In genomic region chr3:49339947-49340800, GRCh38 we compare ENCODE assay signal across 1 cellular context.
TF ChIP-seq lines count a peak whose summit lies in the region.

Gene USP4, minus strand, starts transcription at chr3:49340053. Its CDS starts 29 bp downstream, at chr3:49340024.

TF ChIP-seq in HepG2, 621 proteins besides CTCF, POLR2A, EP300 and RAD21 (continued from another document and continues in another):
- peak; percentile 81; the same call in 1 of the 2 replicates for TF ChIP-seq ZNF615 (CRISPR knock-in tag; IDR thresholded peaks at IDR 0.05; ENCODE audit: borderline replicate concordance)
- TF ChIP-seq ATM (IDR thresholded peaks at IDR 0.05; ENCODE audit: borderline replicate concordance), result no peak
- TF ChIP-seq TMF1 (CRISPR knock-in tag; IDR thresholded peaks at IDR 0.05; ENCODE audit: low read depth), result peak; percentile 81; the same call in 1 of the 2 replicates
- TF ChIP-seq ARNT2 (CRISPR knock-in tag; IDR thresholded peaks at IDR 0.05; ENCODE audit: low read depth), result peak; percentile 97
- no peak for TF ChIP-seq MATR3 (CRISPR knock-in tag; IDR thresholded peaks at IDR 0.05)
- no peak; the same call in 1 of the 2 replicates for TF ChIP-seq FOXK1 (CRISPR knock-in tag; IDR thresholded peaks at IDR 0.05; ENCODE audit: borderline replicate concordance, low read depth)
- peak; percentile 89 for TF ChIP-seq YY1 (IDR thresholded peaks at IDR 0.05; ENCODE audit: insufficient read depth, insufficient replicate concordance, low read depth, low read length)
- TF ChIP-seq GPBP1L1 (CRISPR knock-in tag; IDR thresholded peaks at IDR 0.05), result no peak
- peak in 1 of 2 experiments; percentile 17; a peak in 1 of 4 replicates for TF ChIP-seq NR2F1 (CRISPR knock-in tag; IDR thresholded peaks at IDR 0.05)
- TF ChIP-seq SPEN (CRISPR knock-in tag; IDR thresholded peaks at IDR 0.05; ENCODE audit: low read depth), result peak; percentile 98
- peak; percentile 63; the same call in 1 of the 2 replicates for TF ChIP-seq ZNF143 (CRISPR knock-in tag; IDR thresholded peaks at IDR 0.05)
- TF ChIP-seq NBN (conservative IDR thresholded peaks at IDR 0.05), result no peak
- peak; percentile 99 for TF ChIP-seq ZXDC (CRISPR knock-in tag; IDR thresholded peaks at IDR 0.05)
- TF ChIP-seq ZFP41 (CRISPR knock-in tag; IDR thresholded peaks at IDR 0.05; ENCODE audit: borderline replicate concordance), result no peak; the same call in 1 of the 2 replicates
- peak; percentile 97 for TF ChIP-seq ZNF318 (CRISPR knock-in tag; IDR thresholded peaks at IDR 0.05)
- TF ChIP-seq CERS6 (CRISPR knock-in tag; IDR thresholded peaks at IDR 0.05), result no peak
- TF ChIP-seq POGK (CRISPR knock-in tag; conservative IDR thresholded peaks at IDR 0.05), result peak; percentile 98
- TF ChIP-seq ZBTB2 (CRISPR knock-in tag; IDR thresholded peaks at IDR 0.05; ENCODE audit: low read depth), result peak; percentile 91
- peak; percentile 95; the same call in 1 of the 2 replicates for TF ChIP-seq CREB3 (CRISPR knock-in tag; IDR thresholded peaks at IDR 0.05)
- peak; percentile 76; the same call in 1 of the 2 replicates for TF ChIP-seq SMYD3 (CRISPR knock-in tag; IDR thresholded peaks at IDR 0.05)
- TF ChIP-seq AHR (CRISPR knock-in tag; IDR thresholded peaks at IDR 0.05), result peak; percentile 80; the same call in 1 of the 2 replicates
- TF ChIP-seq ZNF121 (CRISPR knock-in tag; IDR thresholded peaks at IDR 0.05), result peak; percentile 78
- no peak for TF ChIP-seq GRHL1 (CRISPR knock-in tag; conservative IDR thresholded peaks at IDR 0.05)
- TF ChIP-seq ZSCAN25 (CRISPR knock-in tag; IDR thresholded peaks at IDR 0.05), result peak; percentile 99
- peak; percentile 63; the same call in 1 of the 2 replicates for TF ChIP-seq KDM4B (CRISPR knock-in tag; IDR thresholded peaks at IDR 0.05)
- peak; percentile 64; the same call in 1 of the 2 replicates for TF ChIP-seq ZBTB26 (CRISPR knock-in tag; IDR thresholded peaks at IDR 0.05; ENCODE audit: borderline replicate concordance)
- no peak for TF ChIP-seq MLLT10 (CRISPR knock-in tag; IDR thresholded peaks at IDR 0.05)
- peak; percentile 14; the same call in 1 of the 2 replicates for TF ChIP-seq SOX13 (IDR thresholded peaks at IDR 0.05)
- peak in 1 of 2 experiments; percentile 69; a peak in 2 of 4 replicates for TF ChIP-seq SOX13 (CRISPR knock-in tag; conservative IDR thresholded peaks at IDR 0.05 in 1 of 2, IDR thresholded peaks at IDR 0.05 in 1 of 2)
- TF ChIP-seq RARA (CRISPR knock-in tag; IDR thresholded peaks at IDR 0.05), result peak; percentile 58; the same call in 1 of the 2 replicates
- TF ChIP-seq ZNF878 (CRISPR knock-in tag; IDR thresholded peaks at IDR 0.05), result peak; percentile 92
- TF ChIP-seq KLF11 (CRISPR knock-in tag; IDR thresholded peaks at IDR 0.05), result peak; percentile 87
- TF ChIP-seq CAMTA2 (CRISPR knock-in tag; IDR thresholded peaks at IDR 0.05; ENCODE audit: borderline replicate concordance), result peak; percentile 74
- no peak for TF ChIP-seq HNRNPH1 (optimal IDR thresholded peaks at IDR 0.05; ENCODE audit: low read depth, low read length)
- peak; percentile 91 for TF ChIP-seq CENPT (CRISPR knock-in tag; IDR thresholded peaks at IDR 0.05; ENCODE audit: low read depth)
- no peak for TF ChIP-seq RBM39 (IDR thresholded peaks at IDR 0.05; ENCODE audit: low read depth, low read length, poor library complexity, severe bottlenecking)
- TF ChIP-seq HNRNPLL (IDR thresholded peaks at IDR 0.05; ENCODE audit: low read depth, low read length, poor library complexity, severe bottlenecking), result peak; percentile 89
